Comparison of ENCODE assay signal across 11 cellular contexts in genomic region chr2:111100087-111100764, GRCh38. TPM values are rescaled to one million over a fixed set of nuclear protein-coding genes. Genes with fewer than 3 reads are reported as not detected.
DNase-seq lines count a peak whose midpoint lies in the region; ATAC-seq and TF ChIP-seq lines count a peak whose summit lies in the region.
"Had no signal": no experiment of that assay in that cellular context is flagged by ENCODE, and none has a peak within 500 bp of the region (broad histone marks: within the 10 kb centered on the region; RNA-seq: fewer than 3 reads in every experiment).

No MANE protein-coding gene starts in this region.

- no peak overlapping the region for H3K4me3 ChIP-seq in HEK293 (ENCODE audit: low read depth, low read length)
- H3K4me3 ChIP-seq in MM.1S (ENCODE audit: low read length): peak overlapping the region; percentile 3; the same call in 1 of the 2 replicates
- no peak overlapping the region for H3K4me3 ChIP-seq in gastroesophageal sphincter
- H3K4me3 ChIP-seq: right atrium auricular region had no signal

- H3K4me3 Mint-ChIP-seq in activated T-cell treated with anti-CD3 and anti-CD28 coated beads, Interleukin-2, amount 50 U/mL, for 72 hours: peak overlapping the region; percentile 60 to 66
- peak overlapping the region; percentile 30 to 54 for H3K4me3 Mint-ChIP-seq in stimulated activated naive CD8-positive, alpha-beta T cell treated with anti-CD3 and anti-CD28 coated beads, Interleukin-15, amount 100 ng/mL, for 72 hours

- peak overlapping the region; percentile 75 for H3K4me2 ChIP-seq in MM.1S (ENCODE audit: low read depth, low read length)

- peak overlapping the region; percentile 57 for H3K9ac ChIP-seq in MM.1S (ENCODE audit: low read length)

- no peaks in the 10 kb centered on the region for H3K9me3 ChIP-seq in HEK293 (ENCODE audit: control insufficient read depth, insufficient read depth, low read depth, low read length)
- no peaks in the 10 kb centered on the region for H3K9me3 ChIP-seq in MM.1S (replicated peaks; ENCODE audit: insufficient read depth, low read length)
- no peaks in the 10 kb centered on the region for H3K9me3 ChIP-seq in gastroesophageal sphincter
- H3K9me3 ChIP-seq: right atrium auricular region had no signal

- no peaks in the 10 kb centered on the region for H3K79me2 ChIP-seq in MM.1S (ENCODE audit: low read length)

- POLR2A ChIA-PET in HEK293 (lab: Yijun Ruan, JAX): no interaction called here

- ATAC-seq in activated T-cell treated with anti-CD3 and anti-CD28 coated beads, Interleukin-2, amount 50 U/mL, for 72 hours (replicated peaks in 1 of 2): peak; percentile 58 to 63
- ATAC-seq in stimulated activated naive CD8-positive, alpha-beta T cell treated with anti-CD3 and anti-CD28 coated beads, Interleukin-15, amount 100 ng/mL, for 72 hours: peak; percentile 84
- no peak for ATAC-seq in gastroesophageal sphincter

- H3K27me3 ChIP-seq in MM.1S (replicated peaks; ENCODE audit: insufficient read depth, low read length) (no peaks in the 10 kb centered on the region), gastroesophageal sphincter (no peaks in the 10 kb centered on the region)
- H3K27me3 ChIP-seq: right atrium auricular region had no signal

- no peak for DNase-seq in activated T-cell treated with anti-CD3 and anti-CD28 coated beads, Interleukin-2, amount 50 U/mL, for 72 hours
- DNase-seq in activated T-cell treated with anti-CD3 and anti-CD28 coated beads for 4 hours (no peak), MM.1S (peak; percentile 86), putamen (ENCODE audit: low spot score) (no peak), nucleus accumbens (lab: John Stamatoyannopoulos, UW) (no peak)
- DNase-seq in stimulated activated naive CD8-positive, alpha-beta T cell treated with anti-CD3 and anti-CD28 coated beads, Interleukin-15, amount 100 ng/mL, for 72 hours: no peak
- DNase-seq: central memory CD4-positive, alpha-beta T cell; NCI-H1930 had no signal

- CTCF ChIA-PET in HEK293 (lab: Yijun Ruan, JAX): interaction anchor here (0.6 to 1.0 kb wide), 3 partner anchors 17 to 599 kb away, joined by 3 to 4 read pairs (median 3); no protein-coding TSS in a partner anchor

- TF ChIP-seq POLR2A in gastroesophageal sphincter (IDR thresholded peaks at IDR 0.05): no peak

- TF ChIP-seq CTCF in HEK293 (tag by site-specific recombination; IDR thresholded peaks at IDR 0.05): no peak
- no peak for TF ChIP-seq CTCF in MM.1S (IDR thresholded peaks at IDR 0.05; ENCODE audit: low read length)
- TF ChIP-seq CTCF in gastroesophageal sphincter (IDR thresholded peaks at IDR 0.05): no peak

- H3K9me2 ChIP-seq in MM.1S (replicated peaks; ENCODE audit: insufficient read depth, low read length): no peaks in the 10 kb centered on the region

- H2AFZ ChIP-seq in MM.1S (ENCODE audit: low read length): peak overlapping the region; percentile 39

- TF ChIP-seq EP300 in gastroesophageal sphincter (IDR thresholded peaks at IDR 0.05): no peak

- H3K4me1 Mint-ChIP-seq in activated T-cell treated with anti-CD3 and anti-CD28 coated beads, Interleukin-2, amount 50 U/mL, for 72 hours (ENCODE audit: low read depth): peaks cover 26% of the 10 kb centered on the region
- peaks cover 29% of the 10 kb centered on the region for H3K4me1 Mint-ChIP-seq in stimulated activated naive CD8-positive, alpha-beta T cell treated with anti-CD3 and anti-CD28 coated beads, Interleukin-15, amount 100 ng/mL, for 72 hours

- WGBS in gastroesophageal sphincter (ENCODE audit: low coverage in 1 of 2), 2 donors: 91 to 95% methylated on average over 5 of the region's 5 CpGs

- H4K20me1 ChIP-seq in MM.1S (ENCODE audit: insufficient read depth, low read length): no peaks in the 10 kb centered on the region

- H3K36me3 ChIP-seq in HEK293 (ENCODE audit: control insufficient read depth in 2 of 2, insufficient read depth in 1 of 2, low read length in 2 of 2) (no peaks in the 10 kb centered on the region), MM.1S (replicated peaks; ENCODE audit: insufficient read depth, low read length) (no peaks in the 10 kb centered on the region), gastroesophageal sphincter (no peaks in the 10 kb centered on the region)
- H3K36me3 ChIP-seq: right atrium auricular region had no signal

- peaks cover 3% of the 10 kb centered on the region; the same call in 1 of the 2 replicates for H3K4me1 ChIP-seq in HEK293 (ENCODE audit: control insufficient read depth, insufficient read depth, low read length)
- H3K4me1 ChIP-seq in MM.1S (ENCODE audit: low read length): peaks cover 39% of the 10 kb centered on the region
- no peaks in the 10 kb centered on the region for H3K4me1 ChIP-seq in gastroesophageal sphincter
- H3K4me1 ChIP-seq: right atrium auricular region had no signal

- H3K36me3 Mint-ChIP-seq in activated T-cell treated with anti-CD3 and anti-CD28 coated beads, Interleukin-2, amount 50 U/mL, for 72 hours (ENCODE audit: insufficient read depth in 2 of 2): no peaks in the 10 kb centered on the region

- peaks cover 23% of the 10 kb centered on the region for H3F3A ChIP-seq in MM.1S (ENCODE audit: insufficient read depth, low read length)

- no peak overlapping the region for H3K27ac ChIP-seq in HEK293 (ENCODE audit: extremely low read depth, low read depth, low read length)
- H3K27ac ChIP-seq in MM.1S (ENCODE audit: low read length): peak overlapping the region; percentile 97
- no peak overlapping the region for H3K27ac ChIP-seq in gastroesophageal sphincter
- H3K27ac ChIP-seq: right atrium auricular region had no signal

- no peak overlapping the region for H3K27ac Mint-ChIP-seq in activated T-cell treated with anti-CD3 and anti-CD28 coated beads, Interleukin-2, amount 50 U/mL, for 72 hours
- peak overlapping the region in 1 of 2 donors; percentile 28 for H3K27ac Mint-ChIP-seq in stimulated activated naive CD8-positive, alpha-beta T cell treated with anti-CD3 and anti-CD28 coated beads, Interleukin-15, amount 100 ng/mL, for 72 hours

- H3K27me3 Mint-ChIP-seq in activated T-cell treated with anti-CD3 and anti-CD28 coated beads, Interleukin-2, amount 50 U/mL, for 72 hours (ENCODE audit: low read depth): peaks cover 65% of the 10 kb centered on the region
- peaks cover 33% of the 10 kb centered on the region for H3K27me3 Mint-ChIP-seq in stimulated activated naive CD8-positive, alpha-beta T cell treated with anti-CD3 and anti-CD28 coated beads, Interleukin-15, amount 100 ng/mL, for 72 hours

- peaks cover 0 to 3% of the 10 kb centered on the region in 2 donors for H3K9me3 Mint-ChIP-seq in activated T-cell treated with anti-CD3 and anti-CD28 coated beads, Interleukin-2, amount 50 U/mL, for 72 hours
- no peaks in the 10 kb centered on the region for H3K9me3 Mint-ChIP-seq in stimulated activated naive CD8-positive, alpha-beta T cell treated with anti-CD3 and anti-CD28 coated beads, Interleukin-15, amount 100 ng/mL, for 72 hours

TF ChIP-seq in HEK293, 187 proteins besides CTCF, POLR2A, EP300 and RAD21 (continues in another document):
- TF ChIP-seq, protein P1, sequence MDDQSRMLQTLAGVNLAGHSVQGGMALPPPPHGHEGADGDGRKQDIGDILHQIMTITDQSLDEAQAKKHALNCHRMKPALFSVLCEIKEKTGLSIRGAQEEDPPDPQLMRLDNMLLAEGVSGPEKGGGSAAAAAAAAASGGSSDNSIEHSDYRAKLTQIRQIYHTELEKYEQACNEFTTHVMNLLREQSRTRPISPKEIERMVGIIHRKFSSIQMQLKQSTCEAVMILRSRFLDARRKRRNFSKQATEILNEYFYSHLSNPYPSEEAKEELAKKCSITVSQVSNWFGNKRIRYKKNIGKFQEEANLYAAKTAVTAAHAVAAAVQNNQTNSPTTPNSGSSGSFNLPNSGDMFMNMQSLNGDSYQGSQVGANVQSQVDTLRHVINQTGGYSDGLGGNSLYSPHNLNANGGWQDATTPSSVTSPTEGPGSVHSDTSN (CRISPR knock-in tag; IDR thresholded peaks at IDR 0.05): no peak
- TF ChIP-seq MEIS1 (CRISPR knock-in tag; IDR thresholded peaks at IDR 0.05; ENCODE audit: borderline replicate concordance) (no peak), GLIS1 (tag by site-specific recombination; IDR thresholded peaks at IDR 0.05) (peak; percentile 39; the same call in 1 of the 2 replicates), ZNF404 (tag by site-specific recombination; IDR thresholded peaks at IDR 0.05) (no peak), ZNF335 (tag by site-specific recombination; conservative IDR thresholded peaks at IDR 0.05) (0 out of 2 replicates have a peak, but pooled peaks have one; percentile 26), ZIC2 (tag by site-specific recombination; IDR thresholded peaks at IDR 0.05) (peak; percentile 35; the same call in 1 of the 2 replicates), ZNF26 (tag by site-specific recombination; IDR thresholded peaks at IDR 0.05) (no peak)

RNA-seq across cellular contexts. Expression of gene BCL2L11, which starts 20.5 kb away (rescaled TPM):
- total RNA-seq in activated T-cell treated with anti-CD3 and anti-CD28 coated beads, Interleukin-2, amount 50 U/mL, for 72 hours: 10 to 100 TPM; 35.4 to 36.0 TPM
- 100 to 1,000 TPM in 1 of 4 donors, 10 to 100 TPM in 2, 1 to 10 TPM in 1; 8.5 to 120 (median 41.7) TPM for total RNA-seq in gastroesophageal sphincter
